19 cellular contexts compared by ENCODE assay signal in genomic region chr7:4190021-4190981, GRCh38.
DNase-seq lines count a peak whose midpoint lies in the region; ATAC-seq, FAIRE-seq and TF ChIP-seq lines count a peak whose summit lies in the region.
"Had no signal": no experiment of that assay in that cellular context is flagged by ENCODE, and none has a peak within 500 bp of the region (broad histone marks: within the 10 kb centered on the region; RNA-seq: fewer than 3 reads in every experiment).

No MANE protein-coding gene starts in this region.

- peaks cover 5% of the 10 kb centered on the region for H3K4me1 ChIP-seq in upper lobe of right lung
- H3K4me1 ChIP-seq: adrenal gland had no signal

- H3K4me1 Mint-ChIP-seq in osteocyte (ENCODE audit: unreplicated experiment): peaks cover 3% of the 10 kb centered on the region
- H3K4me1 Mint-ChIP-seq: CD4-positive, CD25-positive, alpha-beta regulatory T cell; memory B cell had no signal

- H3K9me3 Mint-ChIP-seq in osteocyte (ENCODE audit: unreplicated experiment): no peaks in the 10 kb centered on the region
- H3K9me3 Mint-ChIP-seq: activated CD8-positive, alpha-beta T cell treated with anti-CD3 and anti-CD28 coated beads for 36 hours; activated T-helper 1 cell treated with anti-CD3 and anti-CD28 coated beads, Interleukin-12 subunit alpha, Interleukin-12 subunit beta, Interleukin-2, Interleukin-4 antibody, amounts not matched to agents 30 ng/mL and 10 ng/mL and 1 ng/mL, durations not matched to agents 14 hours and 24 hours and 36 hours; memory B cell had no signal

- TF ChIP-seq CTCF in upper lobe of right lung (IDR thresholded peaks at IDR 0.05) (no peak), osteocyte (IDR thresholded peaks at IDR 0.05) (no peak)

- no peak for FAIRE-seq in RCC 7860 (lab: Jason Lieb, UNC)
- FAIRE-seq: endothelial cell of umbilical vein, G401.6, GM12891 had no signal

- no peak overlapping the region for H3K4me3 ChIP-seq in upper lobe of right lung
- H3K4me3 ChIP-seq: adrenal gland, testis had no signal

- intact Hi-C loops in upper lobe of right lung (cut with DNase I): no loop called here

- ATAC-seq in upper lobe of right lung: peak; percentile 16
- ATAC-seq: activated CD8-positive, alpha-beta T cell treated with anti-CD3 and anti-CD28 coated beads for 36 hours had no signal

- H3K36me3 Mint-ChIP-seq in osteocyte (ENCODE audit: unreplicated experiment): no peaks in the 10 kb centered on the region
- H3K36me3 Mint-ChIP-seq: CD4-positive, CD25-positive, alpha-beta regulatory T cell; memory B cell had no signal

- no peaks in the 10 kb centered on the region for H3K36me3 ChIP-seq in upper lobe of right lung
- H3K36me3 ChIP-seq: adrenal gland, gastroesophageal sphincter had no signal

- peak; percentile 51 for DNase-seq in DMS 273 (lab: John Stamatoyannopoulos, UW; ENCODE audit: unreplicated experiment)
- no peak for DNase-seq in DMS 273 treated with DMSO at 0.1 percent for 48 hours (lab: John Stamatoyannopoulos, UW)
- DNase-seq in NCI-H748 treated with DMSO at 0.1 percent for 48 hours (lab: John Stamatoyannopoulos, UW): peak; percentile 83
- peak; percentile 57 for DNase-seq in kidney tubule cell (ENCODE audit: low spot score)
- DNase-seq in upper lobe of right lung: no peak
- DNase-seq in RCC 7860 (ENCODE audit: low spot score): no peak
- no peak for DNase-seq in caudate nucleus (lab: John Stamatoyannopoulos, UW)
- no peak for DNase-seq in osteocyte (ENCODE audit: extremely low spot score, unreplicated experiment)
- DNase-seq: activated CD8-positive, alpha-beta T cell treated with anti-CD3 and anti-CD28 coated beads for 36 hours; adrenal gland; CD4-positive, CD25-positive, alpha-beta regulatory T cell; OCI-M1; testis had no signal

- no peak overlapping the region for H3K27ac ChIP-seq in upper lobe of right lung
- no peak overlapping the region for H3K27ac ChIP-seq in caudate nucleus (ENCODE audit: low read depth, low read length)
- H3K27ac ChIP-seq: adrenal gland, testis had no signal

- H3K27ac Mint-ChIP-seq in osteocyte (ENCODE audit: unreplicated experiment): no peak overlapping the region
- H3K27ac Mint-ChIP-seq: activated CD8-positive, alpha-beta T cell treated with anti-CD3 and anti-CD28 coated beads for 36 hours; activated T-helper 1 cell treated with anti-CD3 and anti-CD28 coated beads, Interleukin-12 subunit alpha, Interleukin-12 subunit beta, Interleukin-2, Interleukin-4 antibody, amounts not matched to agents 30 ng/mL and 10 ng/mL and 1 ng/mL, durations not matched to agents 14 hours and 24 hours and 36 hours; CD4-positive, CD25-positive, alpha-beta regulatory T cell; memory B cell had no signal

- H3K9me3 ChIP-seq in upper lobe of right lung: no peaks in the 10 kb centered on the region
- H3K9me3 ChIP-seq: adrenal gland, gastroesophageal sphincter, testis had no signal

- H3K27me3 Mint-ChIP-seq in osteocyte (ENCODE audit: unreplicated experiment): no peaks in the 10 kb centered on the region
- H3K27me3 Mint-ChIP-seq: activated CD8-positive, alpha-beta T cell treated with anti-CD3 and anti-CD28 coated beads for 36 hours; CD4-positive, CD25-positive, alpha-beta regulatory T cell; memory B cell had no signal

- no peak overlapping the region for H3K4me3 Mint-ChIP-seq in osteocyte (ENCODE audit: unreplicated experiment)
- H3K4me3 Mint-ChIP-seq: activated CD8-positive, alpha-beta T cell treated with anti-CD3 and anti-CD28 coated beads for 36 hours; activated T-helper 1 cell treated with anti-CD3 and anti-CD28 coated beads, Interleukin-12 subunit alpha, Interleukin-12 subunit beta, Interleukin-2, Interleukin-4 antibody, amounts not matched to agents 30 ng/mL and 10 ng/mL and 1 ng/mL, durations not matched to agents 14 hours and 24 hours and 36 hours; CD4-positive, CD25-positive, alpha-beta regulatory T cell; memory B cell had no signal

- H3K27me3 ChIP-seq in upper lobe of right lung: no peaks in the 10 kb centered on the region
- H3K27me3 ChIP-seq: adrenal gland, gastroesophageal sphincter, testis had no signal

Comparison
In these comparisons a context has a peak if more than half of its experiments do, and no peak if none do; other contexts are left out.
1. DNase-seq: peak in DMS 273 (single experiment), NCI-H748 treated with DMSO at 0.1 percent for 48 hours (single experiment) and kidney tubule cell (single experiment); none in DMS 273 treated with DMSO at 0.1 percent for 48 hours (single experiment), upper lobe of right lung (single experiment), RCC 7860 (single experiment), caudate nucleus (0 of 61) and osteocyte (single experiment).